Comparison of ENCODE assay signal across 11 cellular contexts in genomic region chr10:19958787-19959186, GRCh38.
DNase-seq lines count a peak whose midpoint lies in the region; ATAC-seq lines count a peak whose summit lies in the region.
"Had no signal": no experiment of that assay in that cellular context is flagged by ENCODE, and none has a peak within 500 bp of the region (broad histone marks: within the 10 kb centered on the region; RNA-seq: fewer than 3 reads in every experiment).

No MANE protein-coding gene starts in this region.

- peaks cover 10 to 32% of the 10 kb centered on the region in 2 donors for H3K4me1 Mint-ChIP-seq in natural killer cell treated with Interleukin-12 subunit alpha and Interleukin-12 subunit beta and Interleukin-15 and Interleukin-18, amount 100 ng/mL, for 72 hours (ENCODE audit: low read depth in 2 of 2)

- H3K4me1 ChIP-seq in effector memory CD4-positive, alpha-beta T cell (ENCODE audit: control insufficient read depth, insufficient read depth, low read length, poor library complexity, severe bottlenecking) = no peaks in the 10 kb centered on the region

- no peaks in the 10 kb centered on the region for H3K36me3 ChIP-seq in effector memory CD4-positive, alpha-beta T cell (ENCODE audit: control insufficient read depth, insufficient read depth, low read length)
- H3K36me3 ChIP-seq: neutrophil, vagina had no signal

- no peaks in the 10 kb centered on the region for H3K9me3 Mint-ChIP-seq in natural killer cell treated with Interleukin-12 subunit alpha and Interleukin-12 subunit beta and Interleukin-15 and Interleukin-18, amount 100 ng/mL, for 72 hours

- no peaks in the 10 kb centered on the region for H3K27me3 Mint-ChIP-seq in natural killer cell treated with Interleukin-12 subunit alpha and Interleukin-12 subunit beta and Interleukin-15 and Interleukin-18, amount 100 ng/mL, for 72 hours

- no peaks in the 10 kb centered on the region for H3K36me3 Mint-ChIP-seq in natural killer cell treated with Interleukin-12 subunit alpha and Interleukin-12 subunit beta and Interleukin-15 and Interleukin-18, amount 100 ng/mL, for 72 hours

- peak; percentile 94 for ATAC-seq in GM19043 (IDR thresholded peaks at IDR 0.05; ENCODE audit: low read depth, unreplicated experiment)
- ATAC-seq in HG02588 (IDR thresholded peaks at IDR 0.05; ENCODE audit: unreplicated experiment) = peak; percentile 98
- peak; percentile 81 for ATAC-seq in HG03442 (IDR thresholded peaks at IDR 0.05; ENCODE audit: unreplicated experiment)
- peak in 1 of 2 donors; percentile 73 for ATAC-seq in natural killer cell treated with Interleukin-12 subunit alpha and Interleukin-12 subunit beta and Interleukin-15 and Interleukin-18, amount 100 ng/mL, for 72 hours

- H3K9me3 ChIP-seq in effector memory CD4-positive, alpha-beta T cell (ENCODE audit: control insufficient read depth, low read length) = no peaks in the 10 kb centered on the region
- H3K9me3 ChIP-seq: neutrophil, vagina had no signal

- no peak for DNase-seq in natural killer cell treated with Interleukin-12 subunit alpha and Interleukin-12 subunit beta and Interleukin-15 and Interleukin-18, amount 100 ng/mL, for 72 hours (ENCODE audit: low spot score)
- DNase-seq in NCI-H1694 (lab: John Stamatoyannopoulos, UW) (no peak), GM03348 (ENCODE audit: low spot score) (no peak)
- no peak for DNase-seq in activated CD4-positive, CD25-positive, alpha-beta regulatory T cell (lab: John Stamatoyannopoulos, UW)
- DNase-seq in effector memory CD4-positive, alpha-beta T cell = no peak
- DNase-seq: Right ventricle myocardium superior had no signal

- H3K27ac ChIP-seq in effector memory CD4-positive, alpha-beta T cell (ENCODE audit: insufficient read depth, low read length, poor library complexity, severe bottlenecking) = no peak overlapping the region
- H3K27ac ChIP-seq: neutrophil, vagina had no signal

- H3K4me3 ChIP-seq in effector memory CD4-positive, alpha-beta T cell (ENCODE audit: insufficient read depth, low read depth, low read length, poor library complexity, severe bottlenecking) = no peak overlapping the region
- H3K4me3 ChIP-seq: vagina had no signal

- peak overlapping the region; percentile 59 to 94 for H3K27ac Mint-ChIP-seq in natural killer cell treated with Interleukin-12 subunit alpha and Interleukin-12 subunit beta and Interleukin-15 and Interleukin-18, amount 100 ng/mL, for 72 hours

- H3K27me3 ChIP-seq in effector memory CD4-positive, alpha-beta T cell (replicated peaks; ENCODE audit: control insufficient read depth, insufficient read depth, low read length, poor library complexity, severe bottlenecking) = no peaks in the 10 kb centered on the region
- H3K27me3 ChIP-seq: neutrophil, vagina had no signal

- peak overlapping the region; percentile 60 for H3K4me3 Mint-ChIP-seq in natural killer cell treated with Interleukin-12 subunit alpha and Interleukin-12 subunit beta and Interleukin-15 and Interleukin-18, amount 100 ng/mL, for 72 hours
